9 cellular contexts compared by ENCODE assay signal in the genomic region with DNA sequence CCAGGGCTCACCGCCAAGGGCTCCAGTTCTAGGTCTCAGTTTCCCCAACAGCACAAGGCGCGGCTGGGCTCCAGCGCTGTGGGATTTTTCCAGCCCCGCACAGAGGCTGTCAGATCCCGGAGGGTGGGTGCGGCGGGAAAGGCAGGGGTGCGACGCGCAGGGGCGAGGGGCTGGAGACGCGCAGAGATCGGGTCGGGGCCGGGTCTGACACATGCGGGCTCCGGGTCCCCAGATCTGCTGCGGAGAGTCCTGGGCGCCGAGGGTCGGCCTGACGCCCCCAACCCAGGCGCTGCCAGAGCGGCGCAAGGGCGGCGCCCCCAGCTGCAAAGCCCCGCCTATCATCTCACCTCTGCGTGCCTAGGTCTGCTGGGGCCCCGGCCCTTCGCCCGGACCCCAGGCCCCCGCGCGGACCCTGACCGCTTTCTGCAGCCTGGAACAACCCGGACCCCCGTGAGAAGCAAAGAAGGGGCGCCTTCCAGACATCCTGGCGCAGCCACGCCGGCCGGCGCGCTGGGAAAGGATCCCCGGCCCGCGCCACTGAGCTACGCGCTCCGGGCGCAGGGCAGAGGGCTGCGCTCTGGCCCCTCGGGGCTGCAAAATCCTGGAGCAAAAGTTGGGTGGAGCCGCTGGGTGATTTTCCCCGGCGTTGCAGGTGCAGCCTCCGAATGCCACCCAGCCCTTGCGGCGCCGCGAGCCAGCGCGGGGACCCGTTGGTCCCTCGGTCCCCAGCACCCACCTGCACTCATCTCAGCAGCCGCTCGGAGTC. TPM values are rescaled to one million over a fixed set of nuclear protein-coding genes. Genes with fewer than 3 reads are reported as not detected.
DNase-seq lines count a peak whose midpoint lies in the region; FAIRE-seq and TF ChIP-seq lines count a peak whose summit lies in the region.
"Had no signal": no experiment of that assay in that cellular context is flagged by ENCODE, and none has a peak within 500 bp of the region (broad histone marks: within the 10 kb centered on the region; RNA-seq: fewer than 3 reads in every experiment).

No MANE protein-coding gene starts in this region.

- no peak for FAIRE-seq in astrocyte (lab: Jason Lieb, UNC)
- FAIRE-seq: G401.6 had no signal

- peak overlapping the region; percentile 54 for H3K4me3 Mint-ChIP-seq in astrocyte (ENCODE audit: unreplicated experiment)

- peak overlapping the region; percentile 84 for H3K4me3 ChIP-seq in astrocyte (ENCODE audit: insufficient read depth, low read depth, low read length)
- H3K4me3 ChIP-seq in liver (ENCODE audit: low read depth in 1 of 3, low read length in 3 of 3): peak overlapping the region; percentile 60 to 79 (median 76)
- H3K4me3 ChIP-seq in transverse colon: peak overlapping the region; percentile 26 to 91 (median 72)

- WGBS in liver: 3% methylated on average over 70 of the region's 70 CpGs
- WGBS in transverse colon (ENCODE audit: low coverage in 1 of 2), 2 donors: 3% methylated on average over 36 of the region's 70 CpGs; no CpG with 5 or more reads in 1 of the 2 donors

- H3K27ac Mint-ChIP-seq in astrocyte (ENCODE audit: unreplicated experiment): no peak overlapping the region

- DNase-seq in activated CD8-positive, alpha-beta memory T cell treated with anti-CD3 and anti-CD28 coated beads, Interleukin-2, amount 50 U/mL, for 4 hours: peak; percentile 26
- no peak for DNase-seq in activated CD8-positive, alpha-beta memory T cell treated with anti-CD3 and anti-CD28 coated beads for 24 hours
- DNase-seq in astrocyte (ENCODE audit: low read depth) (no peak), transverse colon (peak; percentile 16), NOMO-1 treated with dmso at 0.1 percent for 144 hours (lab: John Stamatoyannopoulos, UW; ENCODE audit: unreplicated experiment) (no peak), posterior vena cava (ENCODE audit: low spot score) (no peak)
- no peak for DNase-seq in activated effector memory CD4-positive, alpha-beta T cell treated with anti-CD3 and anti-CD28 coated beads, Interleukin-2, amount 50 U/mL, for 16 hours

- H3K27me3 ChIP-seq in astrocyte (ENCODE audit: insufficient read depth, low read length) (peaks cover 19% of the 10 kb centered on the region), liver (ENCODE audit: control insufficient read depth in 4 of 4, insufficient read depth in 4 of 4, low read length in 3 of 4) (no peaks in the 10 kb centered on the region), transverse colon (peaks cover 10% of the 10 kb centered on the region)

- peaks cover 58% of the 10 kb centered on the region for H3K27me3 Mint-ChIP-seq in astrocyte (ENCODE audit: low read depth, unreplicated experiment)

- H3K9me3 ChIP-seq in astrocyte (ENCODE audit: insufficient read depth, low read depth, low read length) (no peaks in the 10 kb centered on the region), liver (ENCODE audit: control insufficient read depth in 4 of 4, low read length in 3 of 4) (no peaks in the 10 kb centered on the region), transverse colon (no peaks in the 10 kb centered on the region)

- H3K9ac ChIP-seq in astrocyte (ENCODE audit: low read length) (no peak overlapping the region), liver (ENCODE audit: low read depth in 1 of 2, low read length in 2 of 2) (no peak overlapping the region)

- TF ChIP-seq CTCF in astrocyte (IDR thresholded peaks at IDR 0.05; ENCODE audit: insufficient read depth, low read depth, low read length) (no peak), liver (IDR thresholded peaks at IDR 0.05; ENCODE audit: low read depth, low read length, missing input control) (no peak), transverse colon (IDR thresholded peaks at IDR 0.05) (peak in 1 of 5 experiments; percentile 7)

- no peaks in the 10 kb centered on the region for H3K36me3 ChIP-seq in astrocyte (ENCODE audit: insufficient read depth, low read length)
- no peaks in the 10 kb centered on the region for H3K36me3 ChIP-seq in liver (ENCODE audit: control insufficient read depth in 4 of 4, insufficient read depth in 3 of 4, low read depth in 1 of 4, low read length in 3 of 4)
- no peaks in the 10 kb centered on the region for H3K36me3 ChIP-seq in transverse colon

- H3K4me1 ChIP-seq in astrocyte (ENCODE audit: insufficient read depth, low read length): peaks cover 4% of the 10 kb centered on the region
- peaks cover 8 to 25% (median 17%) of the 10 kb centered on the region in 4 donors for H3K4me1 ChIP-seq in liver (ENCODE audit: control insufficient read depth in 4 of 4, insufficient read depth in 4 of 4, low read length in 3 of 4)
- peaks cover 12 to 24% (median 21%) of the 10 kb centered on the region in 4 donors for H3K4me1 ChIP-seq in transverse colon

- no peak for TF ChIP-seq POLR2A in transverse colon (IDR thresholded peaks at IDR 0.05)

- peak overlapping the region; percentile 62 for H2AFZ ChIP-seq in astrocyte (ENCODE audit: low read depth, low read length)

- H3K36me3 Mint-ChIP-seq in astrocyte (ENCODE audit: low read depth, unreplicated experiment): no peaks in the 10 kb centered on the region

- H3K79me2 ChIP-seq in astrocyte (ENCODE audit: insufficient read depth, low read length): no peaks in the 10 kb centered on the region

- in situ Hi-C loops in transverse colon (cut with MboI; ENCODE audit: low pct_ligation_motif_present in 1 of 4, low pct_unique_long_range_greater_than_20kb in 1 of 4, low sequenced_read_pairs in 3 of 4): loop anchor here in 1 of 4 donors (25.0 kb wide), 1 partner anchor 254 kb away; no protein-coding TSS in a partner anchor

- H4K20me1 ChIP-seq in astrocyte (ENCODE audit: insufficient read depth, low read length): no peaks in the 10 kb centered on the region

- no peaks in the 10 kb centered on the region for H3K4me1 Mint-ChIP-seq in astrocyte (ENCODE audit: low read depth, unreplicated experiment)

- H3K4me2 ChIP-seq in astrocyte (ENCODE audit: low read length): peak overlapping the region; percentile 98

- intact Hi-C loops in transverse colon (cut with DNase I; ENCODE audit: low total_unique reads): no loop called here
- intact Hi-C loops in posterior vena cava (cut with DNase I): no loop called here

- H3K9me3 Mint-ChIP-seq in astrocyte (ENCODE audit: unreplicated experiment): peaks cover 2% of the 10 kb centered on the region

- TF ChIP-seq RAD21 in liver (IDR thresholded peaks at IDR 0.05): no peak

- no peak for TF ChIP-seq EP300 in transverse colon (IDR thresholded peaks at IDR 0.05; ENCODE audit: low read depth)

- H3K27ac ChIP-seq in astrocyte (ENCODE audit: low read depth, low read length): no peak overlapping the region
- no peak overlapping the region for H3K27ac ChIP-seq in liver (ENCODE audit: low read depth in 1 of 2, low read length in 2 of 2)
- peak overlapping the region in 3 of 4 donors; percentile 46 to 76 (median 54) for H3K27ac ChIP-seq in transverse colon

TF ChIP-seq in liver, 16 proteins besides CTCF, POLR2A, EP300 and RAD21 (continues in another document):
- no peak for TF ChIP-seq TAF1 (conservative IDR thresholded peaks at IDR 0.05)
- no peak for TF ChIP-seq HNF4G (IDR thresholded peaks at IDR 0.05)
- TF ChIP-seq RXRA (IDR thresholded peaks at IDR 0.05): no peak
- no peak for TF ChIP-seq HNF4A (conservative IDR thresholded peaks at IDR 0.05)
- TF ChIP-seq FOXA1 (IDR thresholded peaks at IDR 0.05): no peak
- TF ChIP-seq, protein P1, sequence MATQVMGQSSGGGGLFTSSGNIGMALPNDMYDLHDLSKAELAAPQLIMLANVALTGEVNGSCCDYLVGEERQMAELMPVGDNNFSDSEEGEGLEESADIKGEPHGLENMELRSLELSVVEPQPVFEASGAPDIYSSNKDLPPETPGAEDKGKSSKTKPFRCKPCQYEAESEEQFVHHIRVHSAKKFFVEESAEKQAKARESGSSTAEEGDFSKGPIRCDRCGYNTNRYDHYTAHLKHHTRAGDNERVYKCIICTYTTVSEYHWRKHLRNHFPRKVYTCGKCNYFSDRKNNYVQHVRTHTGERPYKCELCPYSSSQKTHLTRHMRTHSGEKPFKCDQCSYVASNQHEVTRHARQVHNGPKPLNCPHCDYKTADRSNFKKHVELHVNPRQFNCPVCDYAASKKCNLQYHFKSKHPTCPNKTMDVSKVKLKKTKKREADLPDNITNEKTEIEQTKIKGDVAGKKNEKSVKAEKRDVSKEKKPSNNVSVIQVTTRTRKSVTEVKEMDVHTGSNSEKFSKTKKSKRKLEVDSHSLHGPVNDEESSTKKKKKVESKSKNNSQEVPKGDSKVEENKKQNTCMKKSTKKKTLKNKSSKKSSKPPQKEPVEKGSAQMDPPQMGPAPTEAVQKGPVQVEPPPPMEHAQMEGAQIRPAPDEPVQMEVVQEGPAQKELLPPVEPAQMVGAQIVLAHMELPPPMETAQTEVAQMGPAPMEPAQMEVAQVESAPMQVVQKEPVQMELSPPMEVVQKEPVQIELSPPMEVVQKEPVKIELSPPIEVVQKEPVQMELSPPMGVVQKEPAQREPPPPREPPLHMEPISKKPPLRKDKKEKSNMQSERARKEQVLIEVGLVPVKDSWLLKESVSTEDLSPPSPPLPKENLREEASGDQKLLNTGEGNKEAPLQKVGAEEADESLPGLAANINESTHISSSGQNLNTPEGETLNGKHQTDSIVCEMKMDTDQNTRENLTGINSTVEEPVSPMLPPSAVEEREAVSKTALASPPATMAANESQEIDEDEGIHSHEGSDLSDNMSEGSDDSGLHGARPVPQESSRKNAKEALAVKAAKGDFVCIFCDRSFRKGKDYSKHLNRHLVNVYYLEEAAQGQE (IDR thresholded peaks at IDR 0.05): no peak
- no peak for TF ChIP-seq SP1 (IDR thresholded peaks at IDR 0.05)
- TF ChIP-seq, protein P2, sequence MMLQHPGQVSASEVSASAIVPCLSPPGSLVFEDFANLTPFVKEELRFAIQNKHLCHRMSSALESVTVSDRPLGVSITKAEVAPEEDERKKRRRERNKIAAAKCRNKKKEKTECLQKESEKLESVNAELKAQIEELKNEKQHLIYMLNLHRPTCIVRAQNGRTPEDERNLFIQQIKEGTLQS (IDR thresholded peaks at IDR 0.05): no peak
- no peak for TF ChIP-seq YY1 (IDR thresholded peaks at IDR 0.05)
- TF ChIP-seq JUND (IDR thresholded peaks at IDR 0.05): no peak

RNA-seq across cellular contexts. Expression of gene ABLIM2, which starts 0.5 kb away (rescaled TPM):
- total RNA-seq in astrocyte (0.36 and 0.50 TPM in 2 replicates), liver (1 to 10 TPM in 1 of 2 donors, under 1 TPM in 1; 0.75 to 2.5 TPM), transverse colon (10 to 100 TPM in 3 of 4 donors, 1 to 10 TPM in 1; 3.2 to 58.4 (median 14.2) TPM), posterior vena cava (10 to 100 TPM; 11.7 to 23.8 TPM)
- polyA plus RNA-seq in liver: under 1 TPM; 0.92 to 0.93 TPM

RNA-seq across cellular contexts. Expression of gene SH3TC1, which starts 41.0 kb away (rescaled TPM):
- total RNA-seq in astrocyte (1.2 and 1.8 TPM in 2 replicates), liver (10 to 100 TPM; 28.8 to 34.6 TPM), transverse colon (10 to 100 TPM; 15.0 to 78.6 (median 41.4) TPM), posterior vena cava (10 to 100 TPM; 36.6 to 45.1 TPM)
- polyA plus RNA-seq in liver: 10 to 100 TPM in 1 of 2 donors, 1 to 10 TPM in 1; 6.5 to 22.8 TPM

Comparison
In these comparisons a context has a peak if more than half of its experiments do, and no peak if none do; other contexts are left out.
1. DNase-seq: peak in activated CD8-positive, alpha-beta memory T cell treated with anti-CD3 and anti-CD28 coated beads, Interleukin-2, amount 50 U/mL, for 4 hours (single experiment) and transverse colon (single experiment); none in activated CD8-positive, alpha-beta memory T cell treated with anti-CD3 and anti-CD28 coated beads for 24 hours (single experiment), astrocyte (single experiment), NOMO-1 treated with dmso at 0.1 percent for 144 hours (single experiment), activated effector memory CD4-positive, alpha-beta T cell treated with anti-CD3 and anti-CD28 coated beads, Interleukin-2, amount 50 U/mL, for 16 hours (single experiment) and posterior vena cava (single experiment).
2. H3K27ac ChIP-seq: peak in transverse colon (3 of 4); none in astrocyte (single experiment) and liver (0 of 2).
3. Peak in every context shown above with its lines, with median percentiles within 50 percentile points of each other: H3K4me3 ChIP-seq.